In genomic region chr9:110947645-110948044, GRCh38 we compare ENCODE assay signal across 18 cellular contexts.
"Had no signal": no experiment of that assay in that cellular context is flagged by ENCODE, and none has a peak within 500 bp of the region (broad histone marks: within the 10 kb centered on the region; RNA-seq: fewer than 3 reads in every experiment).

No MANE protein-coding gene starts in this region.

- DNase-seq: activated CD4-positive, alpha-beta T cell treated with anti-CD3 and anti-CD28 coated beads for 36 hours; activated CD4-positive, alpha-beta T cell treated with anti-CD3 and anti-CD28 coated beads, Interleukin-2, amount 50 U/mL, for 48 hours; activated gamma-delta T cell; amniotic stem cell; effector CD8-positive, alpha-beta T cell; heart right ventricle; left ventricle myocardium inferior; naive B cell; stimulated activated CD4-positive, alpha-beta T cell treated with anti-CD3 and anti-CD28 coated beads, Interleukin-12 subunit alpha, Interleukin-12 subunit beta, amount 100 ng/mL, for 4 hours; stimulated activated CD4-positive, alpha-beta T cell treated with anti-CD3 and anti-CD28 coated beads, Interleukin-1b, Interleukin-23, amount 100 ng/mL, for 48 hours; stimulated activated naive CD4-positive, alpha-beta T cell treated with Interleukin-2 at 50 U/mL for 16 hours; tibial artery had no signal

- H3K4me3 ChIP-seq: gastroesophageal sphincter, heart right ventricle, left ventricle myocardium inferior, neural progenitor cell, prostate gland, right atrium auricular region, tibial artery had no signal

- ATAC-seq: activated CD4-positive, alpha-beta T cell treated with anti-CD3 and anti-CD28 coated beads for 36 hours; activated naive CD4-positive, alpha-beta T cell treated with anti-CD3 and anti-CD28 coated beads, Interleukin-2, amount 50 U/mL, for 72 hours; esophagus mucosa; gastroesophageal sphincter; heart right ventricle had no signal
